Comparison of ENCODE assay signal across 26 cellular contexts in the genomic region with DNA sequence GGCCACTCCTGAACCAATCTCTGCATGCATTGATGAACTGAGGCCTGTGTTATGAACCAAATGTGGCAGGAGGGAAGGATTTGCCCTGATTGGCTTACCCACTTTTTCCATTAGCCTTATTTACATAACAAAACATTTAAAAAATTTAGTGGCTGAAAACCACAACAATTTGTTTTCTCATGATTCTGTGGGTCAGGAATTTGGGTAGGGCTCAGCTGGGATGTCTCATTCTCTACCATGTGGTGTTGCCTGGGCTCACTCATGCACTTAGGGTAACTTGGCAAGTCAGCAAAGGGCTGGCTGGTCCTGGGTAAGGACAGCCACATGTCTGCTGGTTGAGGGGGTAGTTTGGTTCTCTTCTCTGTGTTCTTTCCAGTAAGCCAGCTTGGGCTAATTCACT. TPM values are rescaled to one million over a fixed set of nuclear protein-coding genes. Genes with fewer than 3 reads are reported as not detected.
DNase-seq lines count a peak whose midpoint lies in the region; ATAC-seq, FAIRE-seq and TF ChIP-seq lines count a peak whose summit lies in the region.
"Had no signal": no experiment of that assay in that cellular context is flagged by ENCODE, and none has a peak within 500 bp of the region (broad histone marks: within the 10 kb centered on the region; RNA-seq: fewer than 3 reads in every experiment).

No MANE protein-coding gene starts in this region.

- no peak for TF ChIP-seq POLR2A in H54 (IDR thresholded peaks at IDR 0.05; ENCODE audit: low read depth, low read length)

- FAIRE-seq in H54 (lab: Jason Lieb, UNC): no peak
- FAIRE-seq: kidney had no signal

- no peak; the same call in 2 of the 3 replicates for ATAC-seq in SK-N-SH treated with all-trans-retinoic acid at 6 μM for 48 hours

- DNase-seq in AG08395 (ENCODE audit: low spot score) (peak; percentile 34), HCEC 1CT (peak; percentile 52), astrocyte of the cerebellum (ENCODE audit: low read depth) (peak; percentile 23), fibroblast of villous mesenchyme (ENCODE audit: low read depth) (peak; percentile 4), H54 (ENCODE audit: insufficient read length, low spot score) (no peak), NCI-H2029 treated with DMSO at 0.1 percent for 48 hours (lab: John Stamatoyannopoulos, UW) (no peak)
- DNase-seq in activated CD4-positive, CD25-positive, alpha-beta regulatory T cell treated with anti-CD3 and anti-CD28 coated beads, Interleukin-2, amount 50 U/mL, for 72 hours: no peak
- DNase-seq: 8988T; activated CD4-positive, alpha-beta memory T cell treated with anti-CD3 and anti-CD28 coated beads, Interleukin-2, amount 10 ng/mL, durations not matched to agents 7 days and 5 days; activated CD4-positive, CD25-positive, alpha-beta regulatory T cell; activated gamma-delta T cell; activated T-cell treated with anti-CD3 and anti-CD28 coated beads for 4 hours; COR-L47; DND-41; GOT3; kidney; MV-4-11; naive B cell; NCI-H69; nucleus accumbens; stimulated activated CD4-positive, alpha-beta T cell treated with anti-CD3 and anti-CD28 coated beads, Interleukin-4, amount 100 ng/mL, for 1 hour; stimulated activated naive CD4-positive, alpha-beta T cell; T1000 had no signal

- in situ Hi-C loops in astrocyte of the cerebellum (cut with HindIII; ENCODE audit: low sequenced_read_pairs): no loop called here

- TF ChIP-seq CTCF in astrocyte of the cerebellum (IDR thresholded peaks at IDR 0.05; ENCODE audit: low read depth, low read length, missing control alignments) (no peak), fibroblast of villous mesenchyme (IDR thresholded peaks at IDR 0.05; ENCODE audit: insufficient read depth, low read depth, low read length) (no peak)

- H3K4me3 ChIP-seq in astrocyte of the cerebellum (ENCODE audit: low read depth, low read length) (no peak overlapping the region), fibroblast of villous mesenchyme (ENCODE audit: low read depth, low read length) (no peak overlapping the region)
- H3K4me3 ChIP-seq: BLaER1, thoracic aorta had no signal

TF ChIP-seq in SK-N-SH treated with all-trans-retinoic acid at 6 μM for 48 hours, 23 proteins besides CTCF, POLR2A, EP300 and RAD21:
- TF ChIP-seq RARB (CRISPR knock-in tag; IDR thresholded peaks at IDR 0.05): no peak
- TF ChIP-seq ARNTL (CRISPR knock-in tag; IDR thresholded peaks at IDR 0.05; ENCODE audit: borderline replicate concordance, low read depth): no peak
- TF ChIP-seq CSDC2 (CRISPR knock-in tag; IDR thresholded peaks at IDR 0.05): no peak
- TF ChIP-seq, protein P1, sequence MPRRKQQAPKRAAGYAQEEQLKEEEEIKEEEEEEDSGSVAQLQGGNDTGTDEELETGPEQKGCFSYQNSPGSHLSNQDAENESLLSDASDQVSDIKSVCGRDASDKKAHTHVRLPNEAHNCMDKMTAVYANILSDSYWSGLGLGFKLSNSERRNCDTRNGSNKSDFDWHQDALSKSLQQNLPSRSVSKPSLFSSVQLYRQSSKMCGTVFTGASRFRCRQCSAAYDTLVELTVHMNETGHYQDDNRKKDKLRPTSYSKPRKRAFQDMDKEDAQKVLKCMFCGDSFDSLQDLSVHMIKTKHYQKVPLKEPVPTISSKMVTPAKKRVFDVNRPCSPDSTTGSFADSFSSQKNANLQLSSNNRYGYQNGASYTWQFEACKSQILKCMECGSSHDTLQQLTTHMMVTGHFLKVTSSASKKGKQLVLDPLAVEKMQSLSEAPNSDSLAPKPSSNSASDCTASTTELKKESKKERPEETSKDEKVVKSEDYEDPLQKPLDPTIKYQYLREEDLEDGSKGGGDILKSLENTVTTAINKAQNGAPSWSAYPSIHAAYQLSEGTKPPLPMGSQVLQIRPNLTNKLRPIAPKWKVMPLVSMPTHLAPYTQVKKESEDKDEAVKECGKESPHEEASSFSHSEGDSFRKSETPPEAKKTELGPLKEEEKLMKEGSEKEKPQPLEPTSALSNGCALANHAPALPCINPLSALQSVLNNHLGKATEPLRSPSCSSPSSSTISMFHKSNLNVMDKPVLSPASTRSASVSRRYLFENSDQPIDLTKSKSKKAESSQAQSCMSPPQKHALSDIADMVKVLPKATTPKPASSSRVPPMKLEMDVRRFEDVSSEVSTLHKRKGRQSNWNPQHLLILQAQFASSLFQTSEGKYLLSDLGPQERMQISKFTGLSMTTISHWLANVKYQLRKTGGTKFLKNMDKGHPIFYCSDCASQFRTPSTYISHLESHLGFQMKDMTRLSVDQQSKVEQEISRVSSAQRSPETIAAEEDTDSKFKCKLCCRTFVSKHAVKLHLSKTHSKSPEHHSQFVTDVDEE (CRISPR knock-in tag; IDR thresholded peaks at IDR 0.05): no peak
- TF ChIP-seq ZNF565 (CRISPR knock-in tag; conservative IDR thresholded peaks at IDR 0.05; ENCODE audit: low read depth): no peak
- TF ChIP-seq PPARA (CRISPR knock-in tag; IDR thresholded peaks at IDR 0.05; ENCODE audit: borderline replicate concordance): no peak
- no peak for TF ChIP-seq ZFP3 (CRISPR knock-in tag; IDR thresholded peaks at IDR 0.05)
- no peak for TF ChIP-seq SNAI2 (CRISPR knock-in tag; IDR thresholded peaks at IDR 0.05)
- TF ChIP-seq BACH2 (CRISPR knock-in tag; IDR thresholded peaks at IDR 0.05; ENCODE audit: borderline replicate concordance): no peak
- TF ChIP-seq ZC3H10 (CRISPR knock-in tag; IDR thresholded peaks at IDR 0.05): no peak
- TF ChIP-seq, protein P2, sequence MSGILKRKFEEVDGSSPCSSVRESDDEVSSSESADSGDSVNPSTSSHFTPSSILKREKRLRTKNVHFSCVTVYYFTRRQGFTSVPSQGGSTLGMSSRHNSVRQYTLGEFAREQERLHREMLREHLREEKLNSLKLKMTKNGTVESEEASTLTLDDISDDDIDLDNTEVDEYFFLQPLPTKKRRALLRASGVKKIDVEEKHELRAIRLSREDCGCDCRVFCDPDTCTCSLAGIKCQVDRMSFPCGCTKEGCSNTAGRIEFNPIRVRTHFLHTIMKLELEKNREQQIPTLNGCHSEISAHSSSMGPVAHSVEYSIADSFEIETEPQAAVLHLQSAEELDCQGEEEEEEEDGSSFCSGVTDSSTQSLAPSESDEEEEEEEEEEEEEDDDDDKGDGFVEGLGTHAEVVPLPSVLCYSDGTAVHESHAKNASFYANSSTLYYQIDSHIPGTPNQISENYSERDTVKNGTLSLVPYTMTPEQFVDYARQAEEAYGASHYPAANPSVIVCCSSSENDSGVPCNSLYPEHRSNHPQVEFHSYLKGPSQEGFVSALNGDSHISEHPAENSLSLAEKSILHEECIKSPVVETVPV (CRISPR knock-in tag; IDR thresholded peaks at IDR 0.05): no peak
- TF ChIP-seq ZNF70 (CRISPR knock-in tag; IDR thresholded peaks at IDR 0.05): no peak
- no peak for TF ChIP-seq ISL1 (CRISPR knock-in tag; IDR thresholded peaks at IDR 0.05)
- no peak for TF ChIP-seq TCF4 (CRISPR knock-in tag; IDR thresholded peaks at IDR 0.05; ENCODE audit: borderline replicate concordance)
- TF ChIP-seq TOX (CRISPR knock-in tag; IDR thresholded peaks at IDR 0.05; ENCODE audit: borderline replicate concordance): no peak
- TF ChIP-seq ESRRG (CRISPR knock-in tag; IDR thresholded peaks at IDR 0.05): no peak
- TF ChIP-seq, protein P3, sequence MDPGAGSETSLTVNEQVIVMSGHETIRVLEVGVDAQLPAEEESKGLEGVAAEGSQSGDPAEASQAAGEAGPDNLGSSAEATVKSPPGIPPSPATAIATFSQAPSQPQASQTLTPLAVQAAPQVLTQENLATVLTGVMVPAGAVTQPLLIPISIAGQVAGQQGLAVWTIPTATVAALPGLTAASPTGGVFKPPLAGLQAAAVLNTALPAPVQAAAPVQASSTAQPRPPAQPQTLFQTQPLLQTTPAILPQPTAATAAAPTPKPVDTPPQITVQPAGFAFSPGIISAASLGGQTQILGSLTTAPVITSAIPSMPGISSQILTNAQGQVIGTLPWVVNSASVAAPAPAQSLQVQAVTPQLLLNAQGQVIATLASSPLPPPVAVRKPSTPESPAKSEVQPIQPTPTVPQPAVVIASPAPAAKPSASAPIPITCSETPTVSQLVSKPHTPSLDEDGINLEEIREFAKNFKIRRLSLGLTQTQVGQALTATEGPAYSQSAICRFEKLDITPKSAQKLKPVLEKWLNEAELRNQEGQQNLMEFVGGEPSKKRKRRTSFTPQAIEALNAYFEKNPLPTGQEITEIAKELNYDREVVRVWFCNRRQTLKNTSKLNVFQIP (CRISPR knock-in tag; IDR thresholded peaks at IDR 0.05; ENCODE audit: borderline replicate concordance, low read depth): no peak
- TF ChIP-seq ZNF8 (CRISPR knock-in tag; IDR thresholded peaks at IDR 0.05): no peak
- TF ChIP-seq, protein P4, sequence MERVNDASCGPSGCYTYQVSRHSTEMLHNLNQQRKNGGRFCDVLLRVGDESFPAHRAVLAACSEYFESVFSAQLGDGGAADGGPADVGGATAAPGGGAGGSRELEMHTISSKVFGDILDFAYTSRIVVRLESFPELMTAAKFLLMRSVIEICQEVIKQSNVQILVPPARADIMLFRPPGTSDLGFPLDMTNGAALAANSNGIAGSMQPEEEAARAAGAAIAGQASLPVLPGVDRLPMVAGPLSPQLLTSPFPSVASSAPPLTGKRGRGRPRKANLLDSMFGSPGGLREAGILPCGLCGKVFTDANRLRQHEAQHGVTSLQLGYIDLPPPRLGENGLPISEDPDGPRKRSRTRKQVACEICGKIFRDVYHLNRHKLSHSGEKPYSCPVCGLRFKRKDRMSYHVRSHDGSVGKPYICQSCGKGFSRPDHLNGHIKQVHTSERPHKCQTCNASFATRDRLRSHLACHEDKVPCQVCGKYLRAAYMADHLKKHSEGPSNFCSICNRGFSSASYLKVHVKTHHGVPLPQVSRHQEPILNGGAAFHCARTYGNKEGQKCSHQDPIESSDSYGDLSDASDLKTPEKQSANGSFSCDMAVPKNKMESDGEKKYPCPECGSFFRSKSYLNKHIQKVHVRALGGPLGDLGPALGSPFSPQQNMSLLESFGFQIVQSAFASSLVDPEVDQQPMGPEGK (CRISPR knock-in tag; IDR thresholded peaks at IDR 0.05; ENCODE audit: borderline replicate concordance): no peak
- TF ChIP-seq GLIS3 (CRISPR knock-in tag; IDR thresholded peaks at IDR 0.05): no peak

RNA-seq across cellular contexts. Expression of a gene that starts 35.1 kb away (rescaled TPM):
- 6.8 and 6.9 TPM in 2 replicates for total RNA-seq in fibroblast of villous mesenchyme

RNA-seq across cellular contexts. Expression of a gene that starts 45.0 kb away (rescaled TPM):
- not detected in 2 replicates for total RNA-seq in fibroblast of villous mesenchyme
- total RNA-seq: activated CD4-positive, alpha-beta memory T cell treated with anti-CD3 and anti-CD28 coated beads, Interleukin-2, amount 10 ng/mL, durations not matched to agents 7 days and 5 days; kidney had no signal

Comparison
In these comparisons a context has a peak if more than half of its experiments do, and no peak if none do; other contexts are left out.
1. DNase-seq: peak in AG08395 (single experiment), HCEC 1CT (single experiment), astrocyte of the cerebellum (single experiment) and fibroblast of villous mesenchyme (single experiment); none in H54 (single experiment), NCI-H2029 treated with DMSO at 0.1 percent for 48 hours (single experiment) and activated CD4-positive, CD25-positive, alpha-beta regulatory T cell treated with anti-CD3 and anti-CD28 coated beads, Interleukin-2, amount 50 U/mL, for 72 hours (single experiment).